ENCODE assay signal across 14 cellular contexts in genomic region chr10:86583983-86584382, GRCh38.
DNase-seq lines count a peak whose midpoint lies in the region; ATAC-seq and TF ChIP-seq lines count a peak whose summit lies in the region.
"Had no signal": no experiment of that assay in that cellular context is flagged by ENCODE, and none has a peak within 500 bp of the region (broad histone marks: within the 10 kb centered on the region; RNA-seq: fewer than 3 reads in every experiment).

No MANE protein-coding gene starts in this region.

- H3K4me2 ChIP-seq in smooth muscle cell = no peak overlapping the region

- H3K9ac ChIP-seq in smooth muscle cell (ENCODE audit: low read depth) = no peak overlapping the region

- no peak overlapping the region for H2AFZ ChIP-seq in smooth muscle cell (ENCODE audit: low read depth)

- intact Hi-C loops in activated naive CD4-positive, alpha-beta T cell treated with anti-CD3 and anti-CD28 coated beads for 36 hours (cut with micrococcal nuclease) = loop anchor here (2.0 to 5.0 kb wide), 2 partner anchors 45 to 587 kb away; no protein-coding TSS in a partner anchor
- intact Hi-C loops in Panc1 (cut with micrococcal nuclease; ENCODE audit: unreplicated experiment) = no loop called here

- in situ Hi-C loops in Panc1 (cut with HindIII; ENCODE audit: low pct_unique_long_range_greater_than_20kb, low sequenced_read_pairs) = no loop called here

- H3K36me3 Mint-ChIP-seq in activated naive CD4-positive, alpha-beta T cell treated with anti-CD3 and anti-CD28 coated beads for 36 hours (ENCODE audit: low read depth) = no peaks in the 10 kb centered on the region
- no peaks in the 10 kb centered on the region for H3K36me3 Mint-ChIP-seq in chondrocyte (ENCODE audit: low read depth)

- no peaks in the 10 kb centered on the region for H3K27me3 Mint-ChIP-seq in activated naive CD4-positive, alpha-beta T cell treated with anti-CD3 and anti-CD28 coated beads for 36 hours (ENCODE audit: low read depth)
- H3K27me3 Mint-ChIP-seq in chondrocyte (ENCODE audit: low read depth) = no peaks in the 10 kb centered on the region

- H3K27ac Mint-ChIP-seq in activated naive CD4-positive, alpha-beta T cell treated with anti-CD3 and anti-CD28 coated beads for 36 hours = no peak overlapping the region
- H3K27ac Mint-ChIP-seq in chondrocyte (ENCODE audit: unreplicated experiment) = no peak overlapping the region

- H3F3A ChIP-seq in smooth muscle cell (ENCODE audit: low read depth) = no peaks in the 10 kb centered on the region

- H3K36me3 ChIP-seq in Panc1 (ENCODE audit: control insufficient read depth, insufficient read depth, low read length) = no peaks in the 10 kb centered on the region
- H3K36me3 ChIP-seq in smooth muscle cell (ENCODE audit: low read depth) = no peaks in the 10 kb centered on the region
- H3K36me3 ChIP-seq: HAP-1, upper lobe of right lung had no signal

- no peak overlapping the region for H3K4me3 Mint-ChIP-seq in activated naive CD4-positive, alpha-beta T cell treated with anti-CD3 and anti-CD28 coated beads for 36 hours
- H3K4me3 Mint-ChIP-seq in chondrocyte (ENCODE audit: unreplicated experiment) = no peak overlapping the region

- TF ChIP-seq CTCF in Panc1 (IDR thresholded peaks at IDR 0.05) = no peak; the same call in 1 of the 2 replicates
- TF ChIP-seq CTCF in chondrocyte (IDR thresholded peaks at IDR 0.05) = no peak
- no peak for TF ChIP-seq CTCF in smooth muscle cell (IDR thresholded peaks at IDR 0.05; ENCODE audit: borderline replicate concordance, insufficient read depth, poor library complexity, severe bottlenecking)

- H3K79me2 ChIP-seq in smooth muscle cell (ENCODE audit: low read depth) = no peaks in the 10 kb centered on the region

- H3K27ac ChIP-seq in Panc1 (ENCODE audit: low read length) = no peak overlapping the region
- H3K27ac ChIP-seq in smooth muscle cell (ENCODE audit: low read depth) = no peak overlapping the region
- H3K27ac ChIP-seq: coronary artery, upper lobe of right lung had no signal

- H3K9me3 ChIP-seq in Panc1 (ENCODE audit: control insufficient read depth, insufficient read depth, low read depth, low read length) (no peaks in the 10 kb centered on the region), smooth muscle cell (replicated peaks; ENCODE audit: low read depth) (no peaks in the 10 kb centered on the region)
- H3K9me3 ChIP-seq: upper lobe of right lung had no signal

- WGBS in smooth muscle cell (ENCODE audit: low lambda C conversion rate) = 57% methylated on average over 4 of the region's 4 CpGs

- DNase-seq in activated naive CD4-positive, alpha-beta T cell treated with anti-CD3 and anti-CD28 coated beads for 36 hours = peak; percentile 46
- DNase-seq in activated naive CD4-positive, alpha-beta T cell treated with anti-CD3 and anti-CD28 coated beads, Interleukin-2, amount 50 U/mL, for 16 hours = no peak
- no peak for DNase-seq in Panc1 (ENCODE audit: low read depth, low spot score)
- DNase-seq in stimulated activated naive CD8-positive, alpha-beta T cell treated with anti-CD3 and anti-CD28 coated beads, Interleukin-15, Interleukin-2, amounts not matched to agents 100 U/mL and 50 U/mL, for 24 hours = peak; percentile 18
- DNase-seq in chondrocyte (ENCODE audit: low spot score) = no peak
- DNase-seq in activated CD4-positive, CD25-positive, alpha-beta regulatory T cell (lab: John Stamatoyannopoulos, UW) = no peak
- DNase-seq in smooth muscle cell (lab: John Stamatoyannopoulos, UW; ENCODE audit: unreplicated experiment) = no peak
- DNase-seq: C1 segment of cervical spinal cord, islet precursor cell, upper lobe of right lung had no signal

- BruUV-seq in Panc1 (replicated peaks; lab: Mats Ljungman, UMichigan) = no TSS peak

- H3K4me1 Mint-ChIP-seq in activated naive CD4-positive, alpha-beta T cell treated with anti-CD3 and anti-CD28 coated beads for 36 hours (ENCODE audit: low read depth) = no peaks in the 10 kb centered on the region
- H3K4me1 Mint-ChIP-seq in chondrocyte (ENCODE audit: low read depth) = peaks cover 9% of the 10 kb centered on the region

- H3K9me3 Mint-ChIP-seq in activated naive CD4-positive, alpha-beta T cell treated with anti-CD3 and anti-CD28 coated beads for 36 hours = no peaks in the 10 kb centered on the region
- no peaks in the 10 kb centered on the region for H3K9me3 Mint-ChIP-seq in chondrocyte (ENCODE audit: low read depth)

- H3K4me1 ChIP-seq in Panc1 (ENCODE audit: control insufficient read depth, insufficient read depth, low read length) (no peaks in the 10 kb centered on the region), smooth muscle cell (ENCODE audit: low read depth) (no peaks in the 10 kb centered on the region)
- H3K4me1 ChIP-seq: HAP-1 had no signal

- H3K27me3 ChIP-seq in Panc1 (ENCODE audit: control insufficient read depth, insufficient read depth, low read length) (no peaks in the 10 kb centered on the region), smooth muscle cell (ENCODE audit: low read depth) (no peaks in the 10 kb centered on the region)
- H3K27me3 ChIP-seq: upper lobe of right lung had no signal

- ATAC-seq in HG02623 (IDR thresholded peaks at IDR 0.05; ENCODE audit: unreplicated experiment) (peak; percentile 58), Panc1 (peak; percentile 49; the same call in 1 of the 2 replicates)
- ATAC-seq in stimulated activated naive CD8-positive, alpha-beta T cell treated with anti-CD3 and anti-CD28 coated beads, Interleukin-15, Interleukin-2, amounts not matched to agents 100 U/mL and 50 U/mL, for 24 hours = peak; percentile 33
- ATAC-seq: upper lobe of right lung had no signal

- CTCF ChIA-PET in activated naive CD4-positive, alpha-beta T cell treated with anti-CD3 and anti-CD28 coated beads for 36 hours (lab: Charles Lee) = interaction anchor here (0.9 to 4.2 kb wide), 7 partner anchors 7 to 191 kb away, joined by 3 to 56 read pairs (median 6); partner anchors contain the start of gene WAPL
- CTCF ChIA-PET in Panc1 (lab: Charles Lee) = interaction anchor here (0.6 kb wide), 1 partner anchor 631 kb away, joined by 5 read pairs; no protein-coding TSS in a partner anchor

- no peaks in the 10 kb centered on the region for H4K20me1 ChIP-seq in smooth muscle cell (ENCODE audit: low read depth)

- POLR2A ChIA-PET in Panc1 (lab: Charles Lee) = no interaction called here

- H3K4me3 ChIP-seq in Panc1 (ENCODE audit: low read depth in 2 of 2, low read length in 2 of 2) = no peak overlapping the region
- H3K4me3 ChIP-seq in smooth muscle cell = no peak overlapping the region
- H3K4me3 ChIP-seq: coronary artery, HAP-1, skin epidermis, upper lobe of right lung had no signal

Comparison
In these comparisons a context has a peak if more than half of its experiments do, and no peak if none do; other contexts are left out.
1. DNase-seq: peak in activated naive CD4-positive, alpha-beta T cell treated with anti-CD3 and anti-CD28 coated beads for 36 hours (single experiment) and stimulated activated naive CD8-positive, alpha-beta T cell treated with anti-CD3 and anti-CD28 coated beads, Interleukin-15, Interleukin-2, amounts not matched to agents 100 U/mL and 50 U/mL, for 24 hours (single experiment); none in activated naive CD4-positive, alpha-beta T cell treated with anti-CD3 and anti-CD28 coated beads, Interleukin-2, amount 50 U/mL, for 16 hours (single experiment), Panc1 (single experiment), chondrocyte (single experiment), activated CD4-positive, CD25-positive, alpha-beta regulatory T cell (0 of 4) and smooth muscle cell (single experiment).
2. Peak in every context shown above with its lines, with median percentiles within 50 percentile points of each other: ATAC-seq.